ENCODE assay signal across 16 cellular contexts in the genomic region with DNA sequence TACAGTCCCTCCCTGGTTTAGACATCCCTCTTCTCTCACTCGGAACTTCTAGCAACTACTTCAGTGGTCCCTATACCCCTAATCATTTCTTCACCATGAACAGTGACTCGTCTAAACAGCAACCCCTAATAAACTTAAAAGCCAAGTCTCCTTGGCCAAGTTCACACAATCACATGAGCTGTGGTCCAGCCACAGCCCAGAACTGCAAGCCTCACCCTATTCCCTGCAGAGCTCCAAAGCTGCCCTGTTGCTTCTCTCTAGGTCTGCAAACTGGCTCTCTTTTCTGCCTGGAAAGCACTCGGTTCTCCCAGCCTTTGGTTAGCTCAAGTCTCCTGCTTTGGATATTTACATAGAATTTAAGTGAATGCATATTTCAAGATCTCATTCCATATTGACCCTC.
A peak's percentile ranks its signal among the peaks of the same experiment; 100 is the strongest.
DNase-seq lines count a peak whose midpoint lies in the region; ATAC-seq and TF ChIP-seq lines count a peak whose summit lies in the region.
"Had no signal": no experiment of that assay in that cellular context is flagged by ENCODE, and none has a peak within 500 bp of the region (broad histone marks: within the 10 kb centered on the region; RNA-seq: fewer than 3 reads in every experiment).

No MANE protein-coding gene starts in this region.

- H3K27me3 ChIP-seq in brain microvascular endothelial cell (replicated peaks) (no peaks in the 10 kb centered on the region), heart left ventricle (no peaks in the 10 kb centered on the region)

- intact Hi-C loops in heart left ventricle (cut with DNase I): no loop called here
- intact Hi-C loops in sciatic nerve (cut with DNase I): no loop called here

- H3K27ac ChIP-seq in brain microvascular endothelial cell (peak overlapping the region; percentile 63), heart left ventricle (peak overlapping the region in 7 of 12 donors; percentile 1 to 34 (median 21)), caudate nucleus (ENCODE audit: low read depth, low read length) (no peak overlapping the region)

- H3K4me3 ChIP-seq in brain microvascular endothelial cell (ENCODE audit: low read depth, low read length): no peak overlapping the region
- no peak overlapping the region for H3K4me3 ChIP-seq in heart left ventricle
- H3K4me3 ChIP-seq: K562 had no signal

- in situ Hi-C loops in brain microvascular endothelial cell (cut with HindIII; ENCODE audit: low pct_ligation_motif_present, low sequenced_read_pairs): no loop called here

- WGBS in heart left ventricle, 4 donors: 49 to 68% (median 58%) methylated on average over 3 of the region's 3 CpGs

- H3K36me3 ChIP-seq in brain microvascular endothelial cell (replicated peaks) (no peaks in the 10 kb centered on the region), heart left ventricle (no peaks in the 10 kb centered on the region)

- peaks cover 3 to 66% (median 33%) of the 10 kb centered on the region in 12 donors for H3K4me1 ChIP-seq in heart left ventricle

- TF ChIP-seq POLR2A in heart left ventricle (IDR thresholded peaks at IDR 0.05): no peak

- ATAC-seq in heart left ventricle (peak in 3 of 4 donors; percentile 41 to 62 (median 48)), sciatic nerve (peak; percentile 88), GM19467 (IDR thresholded peaks at IDR 0.05; ENCODE audit: unreplicated experiment) (no peak)
- ATAC-seq: K562 had no signal

- no peak for DNase-seq in brain microvascular endothelial cell
- DNase-seq in heart left ventricle: no peak
- no peak for DNase-seq in sciatic nerve (ENCODE audit: low spot score)
- DNase-seq in caudate nucleus (lab: John Stamatoyannopoulos, UW): no peak
- DNase-seq in Kasumi-1 (lab: John Stamatoyannopoulos, UW): no peak
- no peak for DNase-seq in activated effector memory CD4-positive, alpha-beta T cell treated with anti-CD3 and anti-CD28 coated beads, Interleukin-2, amount 50 U/mL, for 16 hours
- DNase-seq: DMS 273 treated with DMSO at 0.1 percent for 48 hours, EL, HFFc6, NCI-H1092 treated with DMSO at 0.1 percent for 48 hours, NCI-H1694 treated with DMSO at 0.1 percent for 48 hours, NCI-H446 treated with DMSO at 0.1 percent for 48 hours, NCI-H82, SHP77 had no signal

- H3K9me3 ChIP-seq in heart left ventricle: no peaks in the 10 kb centered on the region

- TF ChIP-seq CTCF in brain microvascular endothelial cell (IDR thresholded peaks at IDR 0.05; ENCODE audit: low read depth, low read length, missing control alignments): no peak
- TF ChIP-seq CTCF in heart left ventricle (IDR thresholded peaks at IDR 0.05): no peak
